Comparison of ENCODE assay signal across 21 cellular contexts in genomic region chr22:29108137-29108536, GRCh38. TPM values are rescaled to one million over a fixed set of nuclear protein-coding genes. Genes with fewer than 3 reads are reported as not detected.
DNase-seq lines count a peak whose midpoint lies in the region; ATAC-seq, FAIRE-seq and TF ChIP-seq lines count a peak whose summit lies in the region.
"Had no signal": no experiment of that assay in that cellular context is flagged by ENCODE, and none has a peak within 500 bp of the region (broad histone marks: within the 10 kb centered on the region; RNA-seq: fewer than 3 reads in every experiment).

No MANE protein-coding gene starts in this region.

- H3K27ac ChIP-seq in keratinocyte (ENCODE audit: control insufficient read depth, insufficient read depth, low read length) (no peak overlapping the region), tibial nerve (no peak overlapping the region)

- H3K4me3 ChIP-seq in bronchial epithelial cell (ENCODE audit: low read depth, low read length) = no peak overlapping the region
- no peak overlapping the region for H3K4me3 ChIP-seq in keratinocyte (ENCODE audit: control insufficient read depth in 2 of 3, extremely low read depth in 1 of 3, insufficient read depth in 2 of 3, low read depth in 1 of 3, low read length in 3 of 3)
- no peak overlapping the region for H3K4me3 ChIP-seq in tibial nerve

- no peaks in the 10 kb centered on the region for H3K9me1 ChIP-seq in keratinocyte (ENCODE audit: control insufficient read depth, extremely low read depth, insufficient read depth, low read length)

- H3K9me3 ChIP-seq in keratinocyte (ENCODE audit: control insufficient read depth, low read depth, low read length) (no peaks in the 10 kb centered on the region), tibial nerve (no peaks in the 10 kb centered on the region)

- H3K9ac ChIP-seq in keratinocyte (ENCODE audit: control insufficient read depth, extremely low read depth, insufficient read depth, low read length) = no peak overlapping the region

- dilution Hi-C loops in keratinocyte (cut with MboI; ENCODE audit: extremely low pct_ligation_motif_present, low sequenced_read_pairs) = no loop called here

- TF ChIP-seq CTCF in bronchial epithelial cell (IDR thresholded peaks at IDR 0.05; ENCODE audit: insufficient read depth, low read length, severe bottlenecking) = no peak
- TF ChIP-seq CTCF in keratinocyte (optimal IDR thresholded peaks at IDR 0.05 in 1 of 3, IDR thresholded peaks at IDR 0.05 in 1 of 3, conservative IDR thresholded peaks at IDR 0.05 in 1 of 3; ENCODE audit: extremely low read depth in 1 of 3, insufficient read depth in 2 of 3, low read length in 3 of 3) = no peak
- no peak for TF ChIP-seq CTCF in tibial nerve (IDR thresholded peaks at IDR 0.05)

- TF ChIP-seq EP300 in tibial nerve (IDR thresholded peaks at IDR 0.05) = no peak

- H3K79me2 ChIP-seq in keratinocyte (ENCODE audit: control insufficient read depth, insufficient read depth, low read length) = no peaks in the 10 kb centered on the region

- H3K27me3 ChIP-seq in bronchial epithelial cell (ENCODE audit: control insufficient read depth, insufficient read depth, low read length) = no peaks in the 10 kb centered on the region
- H3K27me3 ChIP-seq in keratinocyte (ENCODE audit: control insufficient read depth, extremely low read depth, insufficient read depth, low read length) = no peaks in the 10 kb centered on the region
- H3K27me3 ChIP-seq in tibial nerve = no peaks in the 10 kb centered on the region

- H4K20me1 ChIP-seq in keratinocyte (ENCODE audit: control insufficient read depth, extremely low read depth, insufficient read depth, low read length) = no peaks in the 10 kb centered on the region

- H3K36me3 ChIP-seq in bronchial epithelial cell (ENCODE audit: control insufficient read depth, insufficient read depth, low read length) (peaks cover 2% of the 10 kb centered on the region), keratinocyte (ENCODE audit: control insufficient read depth in 2 of 2, extremely low read depth in 1 of 2, insufficient read depth in 2 of 2, low read length in 2 of 2) (no peaks in the 10 kb centered on the region), tibial nerve (no peaks in the 10 kb centered on the region)

- DNase-seq in AG20443 (ENCODE audit: low spot score) (peak; percentile 74), HTR-8/SVneo (ENCODE audit: insufficient read length, low spot score) (peak; percentile 46), bronchial epithelial cell (ENCODE audit: low read depth) (peak; percentile 83), keratinocyte (ENCODE audit: low read depth, low spot score) (peak; percentile 15), Ammon's horn (ENCODE audit: low spot score) (no peak), tibial nerve (ENCODE audit: low spot score in 2 of 2) (no peak)
- DNase-seq in stimulated activated CD4-positive, alpha-beta T cell treated with anti-CD3 and anti-CD28 coated beads, Interleukin-2, amount 100 ng/mL, for 24 hours = no peak
- DNase-seq: activated CD4-positive, alpha-beta T cell treated with anti-CD3 and anti-CD28 coated beads, Interleukin-2, amount 10 ng/mL, durations not matched to agents 7 days and 5 days; COR-L47; dermis blood vessel endothelial cell; GDM1; KG1; NCI-H1092; NCI-H526 treated with DMSO at 0.1 percent for 48 hours; stimulated activated naive CD8-positive, alpha-beta T cell treated with anti-CD3 and anti-CD28 coated beads, Interleukin-15, amount 100 ng/mL, for 72 hours; SW 1271 had no signal

- WGBS in tibial nerve, 2 donors = 92 to 100% methylated on average over 5 of the region's 5 CpGs

- TF ChIP-seq POLR2A in tibial nerve (IDR thresholded peaks at IDR 0.05) = no peak

- FAIRE-seq in HTR-8/SVneo (lab: Jason Lieb, UNC) = no peak
- peak; percentile 92 for FAIRE-seq in bronchial epithelial cell (lab: Jason Lieb, UNC)
- peak; percentile 97 for FAIRE-seq in keratinocyte (lab: Jason Lieb, UNC)
- FAIRE-seq: GM12891 had no signal

- ATAC-seq in GM19467 (IDR thresholded peaks at IDR 0.05; ENCODE audit: unreplicated experiment) = no peak
- ATAC-seq: Panc1; stimulated activated naive CD8-positive, alpha-beta T cell treated with anti-CD3 and anti-CD28 coated beads, Interleukin-15, amount 100 ng/mL, for 72 hours had no signal

- no peak overlapping the region for H2AFZ ChIP-seq in keratinocyte (ENCODE audit: control insufficient read depth, low read length)

- peaks cover 12% of the 10 kb centered on the region for H3K4me1 ChIP-seq in keratinocyte (ENCODE audit: control insufficient read depth, extremely low read depth, insufficient read depth, low read length)
- peaks cover 0 to 9% (median 0%) of the 10 kb centered on the region in 4 donors for H3K4me1 ChIP-seq in tibial nerve

- no peak overlapping the region for H3K4me2 ChIP-seq in keratinocyte (ENCODE audit: control insufficient read depth, extremely low read depth, insufficient read depth, low read depth, low read length)

RNA-seq across cellular contexts. Expression of gene KREMEN1, which starts 35.3 kb away (rescaled TPM):
- 5.8 and 15.9 TPM in 2 replicates for total RNA-seq in bronchial epithelial cell
- polyA plus RNA-seq in keratinocyte = 6.3 to 11.4 TPM (median 6.8 TPM) in 3 replicates
- polyA plus RNA-seq in keratinocyte (2011; ENCODE audit: low read depth) = 2.4 TPM
- polyA plus RNA-seq in keratinocyte (2011; cell fraction: cytosol; rRNA removed) = 5.2 and 7.8 TPM in 2 replicates
- polyA plus RNA-seq in keratinocyte (2011; cell fraction: nucleus; rRNA removed) = 6.4 and 8.9 TPM in 2 replicates
- 6.2 and 13.2 TPM in 2 replicates for polyA plus RNA-seq in keratinocyte (2012; ENCODE audit: low replicate concordance)
- polyA minus RNA-seq in keratinocyte = 10.7 to 27.8 TPM (median 11.6 TPM) in 3 replicates
- 7.3 TPM for polyA minus RNA-seq in keratinocyte (2011; cell fraction: cytosol; rRNA and poly(A)+ RNA removed)
- polyA minus RNA-seq in keratinocyte (2011; cell fraction: nucleus; rRNA and poly(A)+ RNA removed) = 5.4 and 9.7 TPM in 2 replicates
- total RNA-seq in tibial nerve = 10 to 100 TPM in 3 of 4 donors, 1 to 10 TPM in 1; 5.4 to 15.1 (median 12.9) TPM

RNA-seq across cellular contexts. Expression of gene C22orf31, which starts 46.5 kb away (rescaled TPM):
- total RNA-seq in bronchial epithelial cell = not detected in 2 replicates
- not detected in 3 replicates for polyA plus RNA-seq in keratinocyte
- polyA plus RNA-seq in keratinocyte (2011; ENCODE audit: low read depth) = not detected
- polyA plus RNA-seq in keratinocyte (2011; cell fraction: cytosol; rRNA removed) = not detected in 2 replicates
- not detected in 2 replicates for polyA plus RNA-seq in keratinocyte (2011; cell fraction: nucleus; rRNA removed)
- not detected in 2 replicates for polyA plus RNA-seq in keratinocyte (2012; ENCODE audit: low replicate concordance)
- not detected in 3 replicates for polyA minus RNA-seq in keratinocyte
- not detected for polyA minus RNA-seq in keratinocyte (2011; cell fraction: cytosol; rRNA and poly(A)+ RNA removed)
- not detected in 2 replicates for polyA minus RNA-seq in keratinocyte (2011; cell fraction: nucleus; rRNA and poly(A)+ RNA removed)
- total RNA-seq in tibial nerve = not detected
- total RNA-seq: activated CD4-positive, alpha-beta T cell treated with anti-CD3 and anti-CD28 coated beads, Interleukin-2, amount 10 ng/mL, durations not matched to agents 7 days and 5 days; dermis blood vessel endothelial cell; epithelial cell of proximal tubule; urinary bladder had no signal
- polyA plus RNA-seq: urinary bladder had no signal

Comparison
In these comparisons a context has a peak if more than half of its experiments do, and no peak if none do; other contexts are left out.
1. DNase-seq: peak in AG20443 (single experiment), HTR-8/SVneo (single experiment), bronchial epithelial cell (single experiment) and keratinocyte (single experiment); none in stimulated activated CD4-positive, alpha-beta T cell treated with anti-CD3 and anti-CD28 coated beads, Interleukin-2, amount 100 ng/mL, for 24 hours (0 of 2), Ammon's horn (single experiment) and tibial nerve (0 of 2).